ENCODE assay signal across 8 cellular contexts in the genomic region with DNA sequence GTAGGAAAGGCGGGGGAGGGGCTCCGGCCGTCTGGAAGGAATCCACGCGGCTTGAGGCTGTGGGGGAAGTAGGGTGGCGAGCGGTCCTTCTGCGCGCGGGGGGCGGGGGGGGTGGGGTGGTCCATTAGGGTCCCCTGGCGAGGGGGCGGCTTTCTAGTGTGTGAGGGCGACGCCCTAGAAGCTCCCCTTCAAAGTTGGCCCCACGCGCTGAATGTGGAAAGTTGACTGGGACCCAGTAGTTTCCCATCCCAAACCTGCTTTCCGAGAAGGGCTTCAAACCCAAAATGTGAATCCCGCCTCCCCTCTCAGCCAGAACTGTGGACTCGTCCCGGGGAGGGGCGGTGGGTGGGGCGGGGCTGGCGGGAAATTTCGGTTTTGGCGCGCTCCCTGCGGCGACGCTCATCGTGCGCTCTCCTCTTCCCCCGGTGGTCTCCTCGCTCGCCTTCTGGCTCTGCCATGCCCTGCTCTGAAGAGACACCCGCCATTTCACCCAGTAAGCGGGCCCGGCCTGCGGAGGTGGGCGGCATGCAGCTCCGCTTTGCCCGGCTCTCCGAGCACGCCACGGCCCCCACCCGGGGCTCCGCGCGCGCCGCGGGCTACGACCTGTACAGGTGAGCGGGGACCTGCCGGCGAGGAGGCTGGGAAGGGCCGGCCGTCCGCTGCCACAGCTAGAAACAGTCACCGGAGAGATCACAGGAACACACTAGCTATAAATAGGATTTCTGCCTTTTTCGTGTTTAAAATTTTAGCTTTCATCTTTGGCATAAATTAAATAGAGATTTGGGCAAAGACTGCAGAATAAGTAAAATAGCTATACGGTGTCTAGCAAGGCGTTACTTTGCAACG. TPM values are rescaled to one million over a fixed set of nuclear protein-coding genes. Genes with fewer than 3 reads are reported as not detected.
DNase-seq lines count a peak whose midpoint lies in the region; ATAC-seq and TF ChIP-seq lines count a peak whose summit lies in the region.

No MANE protein-coding gene starts in this region.

- H3K9me3 ChIP-seq in Caco-2 (no peaks in the 10 kb centered on the region), PC-3 (ENCODE audit: low read length) (no peaks in the 10 kb centered on the region), stomach (no peaks in the 10 kb centered on the region)

- H3K27ac Mint-ChIP-seq in Caco-2 (ENCODE audit: unreplicated experiment) (peak overlapping the region; percentile 98), nephron progenitor cell (peak overlapping the region; percentile 99)
- peak overlapping the region; percentile 94 for H3K27ac Mint-ChIP-seq in activated T-helper 1 cell treated with anti-CD3 and anti-CD28 coated beads, Interleukin-12 subunit alpha, Interleukin-12 subunit beta, Interleukin-2, Interleukin-4 antibody, amounts not matched to agents 30 ng/mL and 10 ng/mL and 1 ng/mL, durations not matched to agents 14 hours and 24 hours and 36 hours

- ATAC-seq in GM19463 (IDR thresholded peaks at IDR 0.05; ENCODE audit: unreplicated experiment) (peak; percentile 46), PC-3 (peak; percentile 55)

- 0 out of 2 replicates have a peak, but pooled peaks cover 8% of the 10 kb centered on the region for H4K20me1 ChIP-seq in PC-3 (ENCODE audit: low read length)

- no peak for TF ChIP-seq EP300 in stomach (IDR thresholded peaks at IDR 0.05)

- peak overlapping the region; percentile 75 for H2AFZ ChIP-seq in PC-3 (ENCODE audit: low read length)

- DNase-seq in Caco-2 (peak; percentile 66 to 75), HK-2 (ENCODE audit: unreplicated experiment) (peak; percentile 61), PC-3 (peak; percentile 58), fibroblast of mammary gland (ENCODE audit: low read depth) (peak; percentile 62), nephron progenitor cell (peak; percentile 67), stomach (peak; percentile 52)
- DNase-seq in activated T-helper 1 cell treated with anti-CD3 and anti-CD28 coated beads, Interleukin-12 subunit alpha, Interleukin-12 subunit beta, Interleukin-2, Interleukin-4 antibody, amounts not matched to agents 30 ng/mL and 10 ng/mL and 1 ng/mL, durations not matched to agents 14 hours and 24 hours and 36 hours (ENCODE audit: low spot score): peak; percentile 58

- peak overlapping the region; percentile 92 for H3K4me3 ChIP-seq in Caco-2 (ENCODE audit: low read depth, low read length)
- peak overlapping the region; percentile 83 for H3K4me3 ChIP-seq in PC-3 (ENCODE audit: low read length)
- H3K4me3 ChIP-seq in fibroblast of mammary gland (ENCODE audit: control insufficient read depth, low read depth, low read length): peak overlapping the region; percentile 85
- peak overlapping the region; percentile 68 to 93 (median 88) for H3K4me3 ChIP-seq in stomach

- no peaks in the 10 kb centered on the region for H3K9me2 ChIP-seq in PC-3 (replicated peaks; ENCODE audit: low read length)

- intact Hi-C loops in Caco-2 (cut with micrococcal nuclease; ENCODE audit: unreplicated experiment): loop anchor here (10.0 kb wide), 1 partner anchor 713 kb away; a partner anchor contains a TSS
- intact Hi-C loops in PC-3 (cut with micrococcal nuclease): no loop called here
- intact Hi-C loops in activated T-helper 1 cell treated with anti-CD3 and anti-CD28 coated beads, Interleukin-12 subunit alpha, Interleukin-12 subunit beta, Interleukin-2, Interleukin-4 antibody, amounts not matched to agents 30 ng/mL and 10 ng/mL and 1 ng/mL, durations not matched to agents 14 hours and 24 hours and 36 hours (cut with micrococcal nuclease): loop anchor here (1.0 to 10.0 kb wide), 8 partner anchors 21 to 1289 kb away; a partner anchor contains a TSS
- intact Hi-C loops in stomach (cut with DNase I; ENCODE audit: low total_unique reads): no loop called here

- peaks cover 4% of the 10 kb centered on the region for H3F3A ChIP-seq in PC-3 (ENCODE audit: low read length, unreplicated experiment)

- TF ChIP-seq CTCF in Caco-2 (IDR thresholded peaks at IDR 0.05; ENCODE audit: insufficient read depth in 1 of 2, low read depth in 1 of 2, low read length in 1 of 2, severe bottlenecking in 1 of 2, unreplicated experiment in 1 of 2): no peak
- TF ChIP-seq CTCF in PC-3 (conservative IDR thresholded peaks at IDR 0.05; ENCODE audit: low read depth, low read length): no peak
- no peak for TF ChIP-seq CTCF in fibroblast of mammary gland (conservative IDR thresholded peaks at IDR 0.05; ENCODE audit: control insufficient read depth, insufficient read depth, low read depth, low read length)
- TF ChIP-seq CTCF in nephron progenitor cell (IDR thresholded peaks at IDR 0.05): no peak
- TF ChIP-seq CTCF in stomach (IDR thresholded peaks at IDR 0.05): no peak

- no peaks in the 10 kb centered on the region for H3K9me3 Mint-ChIP-seq in Caco-2 (ENCODE audit: unreplicated experiment)
- no peaks in the 10 kb centered on the region for H3K9me3 Mint-ChIP-seq in activated T-helper 1 cell treated with anti-CD3 and anti-CD28 coated beads, Interleukin-12 subunit alpha, Interleukin-12 subunit beta, Interleukin-2, Interleukin-4 antibody, amounts not matched to agents 30 ng/mL and 10 ng/mL and 1 ng/mL, durations not matched to agents 14 hours and 24 hours and 36 hours
- no peaks in the 10 kb centered on the region for H3K9me3 Mint-ChIP-seq in nephron progenitor cell

- no TSS peak for BruUV-seq in Caco-2 (replicated peaks; lab: Mats Ljungman, UMichigan)
- no TSS peak for BruUV-seq in PC-3 (replicated peaks; lab: Mats Ljungman, UMichigan)

- H3K4me1 Mint-ChIP-seq in Caco-2 (ENCODE audit: low read depth, unreplicated experiment) (peaks cover 16% of the 10 kb centered on the region), nephron progenitor cell (peaks cover 59% of the 10 kb centered on the region)
- H3K4me1 Mint-ChIP-seq in activated T-helper 1 cell treated with anti-CD3 and anti-CD28 coated beads, Interleukin-12 subunit alpha, Interleukin-12 subunit beta, Interleukin-2, Interleukin-4 antibody, amounts not matched to agents 30 ng/mL and 10 ng/mL and 1 ng/mL, durations not matched to agents 14 hours and 24 hours and 36 hours (ENCODE audit: low read depth): peaks cover 46% of the 10 kb centered on the region

- H3K27me3 Mint-ChIP-seq in Caco-2 (ENCODE audit: insufficient read depth, unreplicated experiment): no peaks in the 10 kb centered on the region
- H3K27me3 Mint-ChIP-seq in activated T-helper 1 cell treated with anti-CD3 and anti-CD28 coated beads, Interleukin-12 subunit alpha, Interleukin-12 subunit beta, Interleukin-2, Interleukin-4 antibody, amounts not matched to agents 30 ng/mL and 10 ng/mL and 1 ng/mL, durations not matched to agents 14 hours and 24 hours and 36 hours (ENCODE audit: insufficient read depth): no peaks in the 10 kb centered on the region
- H3K27me3 Mint-ChIP-seq in nephron progenitor cell (ENCODE audit: low read depth, poor library complexity): no peaks in the 10 kb centered on the region

- POLR2A ChIA-PET in Caco-2 (lab: Charles Lee): interaction anchor here (0.6 kb wide), 1 partner anchor 493 kb away, joined by 8 read pairs; no protein-coding TSS in a partner anchor
- POLR2A ChIA-PET in PC-3 (lab: Charles Lee; ENCODE audit: unreplicated experiment): no interaction called here

- H3K27ac ChIP-seq in PC-3 (ENCODE audit: low read length) (peak overlapping the region; percentile 96), stomach (peak overlapping the region; percentile 88 to 99 (median 97))

- H3K4me2 ChIP-seq in PC-3 (ENCODE audit: low read length): peak overlapping the region; percentile 86

- peaks cover 37% of the 10 kb centered on the region for H3K79me2 ChIP-seq in PC-3 (ENCODE audit: low read length)

- no peak for TF ChIP-seq POLR2A in stomach (IDR thresholded peaks at IDR 0.05)

- no peaks in the 10 kb centered on the region for H3K36me3 ChIP-seq in Caco-2 (ENCODE audit: control insufficient read depth, insufficient read depth, low read length)
- H3K36me3 ChIP-seq in PC-3 (ENCODE audit: low read depth, low read length): peaks cover 15% of the 10 kb centered on the region; the same call in 1 of the 2 replicates
- H3K36me3 ChIP-seq in stomach: peaks cover 3 to 36% (median 31%) of the 10 kb centered on the region in 4 donors

- H3K27me3 ChIP-seq in Caco-2 (replicated peaks; ENCODE audit: control insufficient read depth, insufficient read depth, low read length) (no peaks in the 10 kb centered on the region), PC-3 (ENCODE audit: low read length) (no peaks in the 10 kb centered on the region), stomach (no peaks in the 10 kb centered on the region)

- 0 out of 2 replicates have a peak, but pooled peaks cover 3% of the 10 kb centered on the region for H3K4me1 ChIP-seq in Caco-2
- H3K4me1 ChIP-seq in PC-3 (ENCODE audit: insufficient read depth, low read length): peaks cover 14% of the 10 kb centered on the region
- peaks cover 9 to 33% (median 18%) of the 10 kb centered on the region in 4 donors for H3K4me1 ChIP-seq in stomach

- CTCF ChIA-PET in Caco-2 (lab: Charles Lee) (interaction anchor here (0.6 kb wide), 2 partner anchors 20 to 1016 kb away, joined by 4 to 6 read pairs; no protein-coding TSS in a partner anchor), PC-3 (lab: Charles Lee) (interaction anchor here (0.6 kb wide), 1 partner anchor 644 kb away, joined by 4 read pairs; no protein-coding TSS in a partner anchor)

- H3K9ac ChIP-seq in PC-3 (ENCODE audit: low read length): peak overlapping the region; percentile 100

- peaks cover 25% of the 10 kb centered on the region for H3K36me3 Mint-ChIP-seq in Caco-2 (ENCODE audit: insufficient read depth, unreplicated experiment)
- peaks cover 32% of the 10 kb centered on the region for H3K36me3 Mint-ChIP-seq in activated T-helper 1 cell treated with anti-CD3 and anti-CD28 coated beads, Interleukin-12 subunit alpha, Interleukin-12 subunit beta, Interleukin-2, Interleukin-4 antibody, amounts not matched to agents 30 ng/mL and 10 ng/mL and 1 ng/mL, durations not matched to agents 14 hours and 24 hours and 36 hours (ENCODE audit: low read depth)
- peaks cover 20% of the 10 kb centered on the region for H3K36me3 Mint-ChIP-seq in nephron progenitor cell (ENCODE audit: low read depth)

- H3K4me3 Mint-ChIP-seq in Caco-2 (ENCODE audit: unreplicated experiment) (peak overlapping the region; percentile 99), nephron progenitor cell (peak overlapping the region; percentile 99)
- H3K4me3 Mint-ChIP-seq in activated T-helper 1 cell treated with anti-CD3 and anti-CD28 coated beads, Interleukin-12 subunit alpha, Interleukin-12 subunit beta, Interleukin-2, Interleukin-4 antibody, amounts not matched to agents 30 ng/mL and 10 ng/mL and 1 ng/mL, durations not matched to agents 14 hours and 24 hours and 36 hours: peak overlapping the region; percentile 100

- WGBS in stomach, 5 donors: 0 to 2% (median 1%) methylated on average over 13 to 64 of the region's 64 CpGs

RNA-seq across cellular contexts. Expression of a gene that starts 0.8 kb away (rescaled TPM):
- 82.4 and 84.1 TPM in 2 replicates for total RNA-seq in Caco-2 (2022)
- 76.9 and 85.2 TPM in 2 replicates for total RNA-seq in PC-3 (2014; rRNA removed)
- 244 and 252 TPM in 2 replicates for total RNA-seq in activated T-helper 1 cell treated with anti-CD3 and anti-CD28 coated beads, Interleukin-12 subunit alpha, Interleukin-12 subunit beta, Interleukin-2, Interleukin-4 antibody, amounts not matched to agents 30 ng/mL and 10 ng/mL and 1 ng/mL, durations not matched to agents 14 hours and 24 hours and 36 hours
- 100 to 1,000 TPM in 2 of 5 donors, 10 to 100 TPM in 2, 1 to 10 TPM in 1; 7.6 to 207 (median 27.5) TPM for total RNA-seq in stomach
- 10 to 100 TPM; 62.8 to 90.1 (median 76.4) TPM for polyA plus RNA-seq in stomach

Comparison
In these comparisons a context has a peak if more than half of its experiments do, and no peak if none do; other contexts are left out.
1. Peak in every context shown above with its lines: DNase-seq, ATAC-seq, H3K4me3 ChIP-seq and H3K27ac ChIP-seq.
2. intact Hi-C loops: an anchor here in Caco-2 (10.0 kb wide) and activated T-helper 1 cell treated with anti-CD3 and anti-CD28 coated beads, Interleukin-12 subunit alpha, Interleukin-12 subunit beta, Interleukin-2, Interleukin-4 antibody, amounts not matched to agents 30 ng/mL and 10 ng/mL and 1 ng/mL, durations not matched to agents 14 hours and 24 hours and 36 hours (1.0 to 10.0 kb wide); none called in PC-3 and stomach.